9 cellular contexts compared by ENCODE assay signal in the genomic region with DNA sequence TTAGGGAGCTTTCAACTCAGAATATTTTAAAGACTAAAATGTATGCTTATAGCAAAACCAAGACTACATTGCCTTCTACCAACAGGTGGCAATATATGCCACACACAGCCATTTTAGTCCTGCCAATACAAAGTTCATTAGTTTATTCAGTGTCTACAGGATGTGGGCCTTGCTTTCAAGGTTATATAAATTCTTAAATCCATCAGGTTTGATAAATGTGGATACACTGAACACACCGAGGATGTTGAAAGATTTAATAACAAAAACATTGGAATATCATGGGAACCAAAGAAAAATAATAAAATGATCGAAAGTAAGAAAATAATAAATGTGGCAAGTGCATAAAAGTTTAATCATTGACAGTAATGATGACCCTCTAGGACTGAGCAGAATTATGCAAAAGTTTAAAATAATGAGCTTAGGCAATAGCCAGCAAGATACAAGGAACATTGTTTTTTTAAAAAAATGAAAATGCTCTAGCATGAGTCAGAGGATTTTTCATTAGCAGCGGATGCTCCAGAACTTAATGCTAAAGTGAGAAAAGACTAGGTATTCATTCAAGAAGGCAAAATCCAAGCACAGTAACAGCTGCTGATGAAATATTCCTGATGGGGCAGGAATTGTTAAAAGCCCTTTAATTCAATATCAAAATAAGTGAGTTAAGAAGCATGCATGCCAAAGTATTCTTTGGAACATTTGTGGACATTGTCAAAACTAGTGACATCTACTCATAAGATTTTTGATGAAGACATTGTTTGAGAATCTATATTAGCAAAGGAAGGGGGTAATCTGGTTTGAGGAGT. TPM values are rescaled to one million over a fixed set of nuclear protein-coding genes. Genes with fewer than 3 reads are reported as not detected.
DNase-seq lines count a peak whose midpoint lies in the region; ATAC-seq and TF ChIP-seq lines count a peak whose summit lies in the region.
"Had no signal": no experiment of that assay in that cellular context is flagged by ENCODE, and none has a peak within 500 bp of the region (broad histone marks: within the 10 kb centered on the region; RNA-seq: fewer than 3 reads in every experiment).

No MANE protein-coding gene starts in this region.

- intact Hi-C loops in OCI-LY7 (cut with micrococcal nuclease; ENCODE audit: unreplicated experiment), result no loop called here

- H2AFZ ChIP-seq in GM23338 (no peak overlapping the region), OCI-LY7 (ENCODE audit: low read length) (peak overlapping the region; percentile 42; the same call in 1 of the 2 replicates)

- TF ChIP-seq CTCF in GM23338 (conservative IDR thresholded peaks at IDR 0.05; ENCODE audit: low read depth in 2 of 2) (peak; percentile 72 to 74), OCI-LY7 (conservative IDR thresholded peaks at IDR 0.05; ENCODE audit: low read length) (peak; percentile 80)

- H3K9me2 ChIP-seq in GM23338 (ENCODE audit: insufficient read depth), result no peaks in the 10 kb centered on the region
- H3K9me2 ChIP-seq in OCI-LY7 (ENCODE audit: insufficient read depth, low read length), result no peaks in the 10 kb centered on the region

- H3K4me3 ChIP-seq in GM23338, result no peak overlapping the region
- H3K4me3 ChIP-seq in OCI-LY7 (ENCODE audit: low read depth, low read length, poor library complexity, severe bottlenecking), result no peak overlapping the region

- H3K79me2 ChIP-seq in GM23338 (replicated peaks; ENCODE audit: insufficient read depth) (no peaks in the 10 kb centered on the region), OCI-LY7 (ENCODE audit: insufficient read depth, low read depth, low read length) (no peaks in the 10 kb centered on the region)

- DNase-seq in DMS114 treated with DMSO at 0.1 percent for 48 hours (lab: John Stamatoyannopoulos, UW; ENCODE audit: unreplicated experiment) (peak; percentile 2), GM23338 (ENCODE audit: low spot score) (peak; percentile 47), OCI-LY7 (ENCODE audit: low spot score) (peak; percentile 28), fibroblast of the conjunctiva (ENCODE audit: low read depth) (peak; percentile 46), midbrain (lab: John Stamatoyannopoulos, UW) (no peak), HuH-7 (ENCODE audit: low spot score) (no peak)
- DNase-seq in activated CD8-positive, alpha-beta memory T cell treated with anti-CD3 and anti-CD28 coated beads, Interleukin-2, amount 10 ng/mL, durations not matched to agents 7 days and 5 days, result no peak
- DNase-seq in activated CD4-positive, alpha-beta T cell treated with anti-CD3 and anti-CD28 coated beads for 1 hour, result no peak

- peaks cover 9% of the 10 kb centered on the region for H3K4me1 Mint-ChIP-seq in GM23338
- no peaks in the 10 kb centered on the region for H3K4me1 Mint-ChIP-seq in activated CD8-positive, alpha-beta memory T cell treated with anti-CD3 and anti-CD28 coated beads, Interleukin-2, amount 10 ng/mL, durations not matched to agents 7 days and 5 days
- H3K4me1 Mint-ChIP-seq: naive thymus-derived CD4-positive, alpha-beta T cell had no signal

- no peaks in the 10 kb centered on the region for H3K36me3 Mint-ChIP-seq in GM23338 (ENCODE audit: low read depth)
- H3K36me3 Mint-ChIP-seq in activated CD8-positive, alpha-beta memory T cell treated with anti-CD3 and anti-CD28 coated beads, Interleukin-2, amount 10 ng/mL, durations not matched to agents 7 days and 5 days, result no peaks in the 10 kb centered on the region
- H3K36me3 Mint-ChIP-seq: naive thymus-derived CD4-positive, alpha-beta T cell had no signal

- H3K36me3 ChIP-seq in GM23338 (ENCODE audit: insufficient read depth) (no peaks in the 10 kb centered on the region), OCI-LY7 (ENCODE audit: insufficient read depth, low read length) (no peaks in the 10 kb centered on the region)

- CTCF ChIA-PET in OCI-LY7 (lab: Charles Lee; ENCODE audit: unreplicated experiment), result no interaction called here
- CTCF ChIA-PET in activated CD8-positive, alpha-beta memory T cell treated with anti-CD3 and anti-CD28 coated beads, Interleukin-2, amount 10 ng/mL, durations not matched to agents 7 days and 5 days (lab: Charles Lee), result no interaction called here

- H3F3A ChIP-seq in GM23338 (replicated peaks; ENCODE audit: low read depth), result no peaks in the 10 kb centered on the region

- POLR2A ChIA-PET in OCI-LY7 (lab: Charles Lee), result interaction anchor here (1.2 kb wide), 1 partner anchor 9 kb away, joined by 4 read pairs; no protein-coding TSS in a partner anchor

- H3K27me3 ChIP-seq in GM23338 (ENCODE audit: insufficient read depth), result no peaks in the 10 kb centered on the region

- no peaks in the 10 kb centered on the region for H3K9me3 ChIP-seq in OCI-LY7 (ENCODE audit: low read length)

- no peaks in the 10 kb centered on the region for H3K27me3 Mint-ChIP-seq in GM23338 (ENCODE audit: insufficient read depth, low read depth, poor library complexity)
- H3K27me3 Mint-ChIP-seq in activated CD8-positive, alpha-beta memory T cell treated with anti-CD3 and anti-CD28 coated beads, Interleukin-2, amount 10 ng/mL, durations not matched to agents 7 days and 5 days, result no peaks in the 10 kb centered on the region

- peak; percentile 68 for ATAC-seq in GM23338
- ATAC-seq in activated CD8-positive, alpha-beta memory T cell treated with anti-CD3 and anti-CD28 coated beads, Interleukin-2, amount 10 ng/mL, durations not matched to agents 7 days and 5 days, result no peak
- ATAC-seq: naive thymus-derived CD4-positive, alpha-beta T cell had no signal

- H3K27ac Mint-ChIP-seq in GM23338, result peak overlapping the region; percentile 81
- no peak overlapping the region for H3K27ac Mint-ChIP-seq in activated CD8-positive, alpha-beta memory T cell treated with anti-CD3 and anti-CD28 coated beads, Interleukin-2, amount 10 ng/mL, durations not matched to agents 7 days and 5 days
- H3K27ac Mint-ChIP-seq: naive thymus-derived CD4-positive, alpha-beta T cell had no signal

- H3K4me1 ChIP-seq in GM23338 (ENCODE audit: insufficient read depth) (peaks cover 4% of the 10 kb centered on the region; the same call in 1 of the 2 replicates), OCI-LY7 (ENCODE audit: insufficient read depth, low read length, poor library complexity, severe bottlenecking) (no peaks in the 10 kb centered on the region)

- no TSS peak for BruUV-seq in OCI-LY7 (replicated peaks; lab: Mats Ljungman, UMichigan)

- H3K4me2 ChIP-seq in GM23338, result no peak overlapping the region
- H3K4me2 ChIP-seq in OCI-LY7 (ENCODE audit: low read length), result no peak overlapping the region

- no peak overlapping the region for H3K4me3 Mint-ChIP-seq in GM23338
- no peak overlapping the region for H3K4me3 Mint-ChIP-seq in activated CD8-positive, alpha-beta memory T cell treated with anti-CD3 and anti-CD28 coated beads, Interleukin-2, amount 10 ng/mL, durations not matched to agents 7 days and 5 days
- H3K4me3 Mint-ChIP-seq: naive thymus-derived CD4-positive, alpha-beta T cell had no signal

- H3K9me3 Mint-ChIP-seq in GM23338, result no peaks in the 10 kb centered on the region
- no peaks in the 10 kb centered on the region for H3K9me3 Mint-ChIP-seq in activated CD8-positive, alpha-beta memory T cell treated with anti-CD3 and anti-CD28 coated beads, Interleukin-2, amount 10 ng/mL, durations not matched to agents 7 days and 5 days (ENCODE audit: low read depth)

- no peaks in the 10 kb centered on the region for H4K20me1 ChIP-seq in GM23338 (replicated peaks; ENCODE audit: insufficient read depth)
- no peaks in the 10 kb centered on the region for H4K20me1 ChIP-seq in OCI-LY7 (ENCODE audit: insufficient read depth, low read length)

- no peak overlapping the region for H3K27ac ChIP-seq in GM23338 (ENCODE audit: low read depth)
- no peak overlapping the region for H3K27ac ChIP-seq in OCI-LY7 (ENCODE audit: low read depth, low read length, poor library complexity, severe bottlenecking)

TF ChIP-seq in GM23338, 12 proteins besides CTCF, POLR2A, EP300 and RAD21 (continues in another document):
- no peak for TF ChIP-seq STAT1 (IDR thresholded peaks at IDR 0.05; ENCODE audit: unreplicated experiment)

RNA-seq across cellular contexts. Expression of gene SCN9A, which starts 14.2 kb away (rescaled TPM):
- total RNA-seq in GM23338 (2014; rRNA removed; shearing (Covaris generic)), result 8.8 and 10.5 TPM in 2 replicates
- polyA plus RNA-seq in GM23338 (2016; fragmentation: Nextera tagmentation; extraction: Ambion mirVana), result 8.1 and 9.5 TPM in 2 replicates
- not detected in 2 replicates for total RNA-seq in OCI-LY7 (2014; rRNA removed; shearing (Covaris generic))
- not detected in 2 replicates for total RNA-seq in OCI-LY7 (2022)
- total RNA-seq in activated CD8-positive, alpha-beta memory T cell treated with anti-CD3 and anti-CD28 coated beads, Interleukin-2, amount 10 ng/mL, durations not matched to agents 7 days and 5 days, result not detected

Comparison
In these comparisons a context has a peak if more than half of its experiments do, and no peak if none do; other contexts are left out.
1. DNase-seq: peak in DMS114 treated with DMSO at 0.1 percent for 48 hours (single experiment), GM23338 (single experiment), OCI-LY7 (single experiment) and fibroblast of the conjunctiva (single experiment); none in activated CD8-positive, alpha-beta memory T cell treated with anti-CD3 and anti-CD28 coated beads, Interleukin-2, amount 10 ng/mL, durations not matched to agents 7 days and 5 days (single experiment), activated CD4-positive, alpha-beta T cell treated with anti-CD3 and anti-CD28 coated beads for 1 hour (single experiment), midbrain (single experiment) and HuH-7 (single experiment).